1 cellular context compared by ENCODE assay signal in genomic region chr7:13835442-13835841, GRCh38.
TF ChIP-seq lines count a peak whose summit lies in the region.

No MANE protein-coding gene starts in this region.

TF ChIP-seq in WTC11, 78 proteins besides CTCF, POLR2A, EP300 and RAD21 (continued from another document):
- TF ChIP-seq ZNF532 (CRISPR knock-in tag; IDR thresholded peaks at IDR 0.05; ENCODE audit: borderline replicate concordance) (no peak), PRDM15 (CRISPR knock-in tag; IDR thresholded peaks at IDR 0.05) (no peak), JAZF1 (CRISPR knock-in tag; IDR thresholded peaks at IDR 0.05) (no peak), FOXJ3 (CRISPR knock-in tag; IDR thresholded peaks at IDR 0.05; ENCODE audit: borderline replicate concordance) (no peak), CREM (CRISPR knock-in tag; IDR thresholded peaks at IDR 0.05) (peak; percentile 46; the same call in 1 of the 2 replicates), TEAD1 (CRISPR knock-in tag; IDR thresholded peaks at IDR 0.05) (0 out of 2 replicates have a peak, but pooled peaks have one; percentile 43), AR (CRISPR knock-in tag; IDR thresholded peaks at IDR 0.05) (no peak), HMGA2 (CRISPR knock-in tag; IDR thresholded peaks at IDR 0.05) (no peak)
